In genomic region chr4:20754091-20754490, GRCh38 we compare ENCODE assay signal across 17 cellular contexts. TPM values are rescaled to one million over a fixed set of nuclear protein-coding genes. Genes with fewer than 3 reads are reported as not detected.
DNase-seq lines count a peak whose midpoint lies in the region; ATAC-seq and TF ChIP-seq lines count a peak whose summit lies in the region.
"Had no signal": no experiment of that assay in that cellular context is flagged by ENCODE, and none has a peak within 500 bp of the region (broad histone marks: within the 10 kb centered on the region; RNA-seq: fewer than 3 reads in every experiment).

No MANE protein-coding gene starts in this region.

- H3K9me3 ChIP-seq in body of pancreas, result no peaks in the 10 kb centered on the region
- H3K9me3 ChIP-seq: Caco-2 had no signal

- TF ChIP-seq CTCF in body of pancreas (IDR thresholded peaks at IDR 0.05), result no peak

- no peak overlapping the region for H3K4me3 ChIP-seq in body of pancreas
- H3K4me3 ChIP-seq: GM12878, GM23248 had no signal

- no peaks in the 10 kb centered on the region for H3K27me3 ChIP-seq in body of pancreas

- DNase-seq in RPMI7951 (ENCODE audit: low read depth) (peak; percentile 9), globus pallidus (ENCODE audit: low spot score) (peak; percentile 12), pons (ENCODE audit: low spot score) (peak; percentile 42), cerebellar cortex (ENCODE audit: low spot score) (no peak), body of pancreas (no peak)
- DNase-seq: C1 segment of cervical spinal cord; Caco-2; CD4-positive, alpha-beta memory T cell; DMS 273 treated with DMSO at 0.1 percent for 48 hours; DMS79; EL; GDM1; GM23248; H7; HCEC 1CT had no signal

- no peaks in the 10 kb centered on the region for H3K4me1 ChIP-seq in body of pancreas
- H3K4me1 ChIP-seq: Caco-2 had no signal

- intact Hi-C loops in body of pancreas (cut with DNase I), result no loop called here

- no peak for TF ChIP-seq POLR2A in body of pancreas (IDR thresholded peaks at IDR 0.05)

- no peak overlapping the region for H3K27ac ChIP-seq in body of pancreas
- H3K27ac ChIP-seq: GM23248 had no signal

- WGBS in body of pancreas, 2 donors, result 71 to 78% methylated on average over 3 of the region's 3 CpGs

- no peaks in the 10 kb centered on the region for H3K36me3 ChIP-seq in body of pancreas (replicated peaks in 1 of 2; ENCODE audit: insufficient read depth in 1 of 2, low read depth in 2 of 2)

- no peak for ATAC-seq in body of pancreas
- no peak for ATAC-seq in GM21367 (IDR thresholded peaks at IDR 0.05; ENCODE audit: unreplicated experiment)
- ATAC-seq: GM12878 had no signal

RNA-seq across cellular contexts. Expression of gene PACRGL, which starts 53.8 kb away (rescaled TPM):
- 19.1 and 25.0 TPM in 2 replicates for total RNA-seq in RPMI7951 (2014; rRNA removed; shearing (Covaris generic))
- 10 to 100 TPM in 1 of 2 donors, 1 to 10 TPM in 1; 3.0 to 17.1 TPM for total RNA-seq in body of pancreas

Comparison
In these comparisons a context has a peak if more than half of its experiments do, and no peak if none do; other contexts are left out.
1. DNase-seq: peak in RPMI7951 (single experiment), globus pallidus (single experiment) and pons (single experiment); none in cerebellar cortex (single experiment) and body of pancreas (0 of 4).